27 cellular contexts compared by ENCODE assay signal in the genomic region with DNA sequence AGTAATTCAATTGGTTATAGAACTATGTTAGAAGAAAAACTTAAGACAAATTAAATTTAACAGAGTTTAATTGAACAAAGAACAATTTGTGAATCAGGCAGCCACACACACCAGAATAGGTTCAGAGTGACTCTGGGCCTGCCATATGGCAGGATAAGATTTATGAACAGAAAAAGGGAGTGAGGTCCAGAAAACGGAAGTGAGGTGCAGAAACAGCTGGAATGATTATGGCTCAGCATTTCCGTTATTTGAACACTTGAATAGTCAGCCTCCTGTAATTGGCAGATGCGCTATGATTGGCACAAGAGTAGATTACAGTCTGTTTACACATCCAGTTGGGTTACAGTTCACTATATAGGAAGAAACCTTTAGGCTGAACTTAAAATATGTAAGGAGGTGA.
DNase-seq lines count a peak whose midpoint lies in the region; FAIRE-seq and TF ChIP-seq lines count a peak whose summit lies in the region.
"Had no signal": no experiment of that assay in that cellular context is flagged by ENCODE, and none has a peak within 500 bp of the region (broad histone marks: within the 10 kb centered on the region; RNA-seq: fewer than 3 reads in every experiment).

No MANE protein-coding gene starts in this region.

- H3K27me3 ChIP-seq in endothelial cell of umbilical vein (ENCODE audit: control insufficient read depth in 2 of 2, insufficient read depth in 2 of 2, low read length in 2 of 2): no peaks in the 10 kb centered on the region
- H3K27me3 ChIP-seq: BLaER1 treated with 17β-estradiol and CSF1 and Interleukin-3, amounts not matched to agents 10 nM and 100 nM; pancreas; Peyer's patch; tibial nerve had no signal

- no peak overlapping the region for H3K9ac ChIP-seq in endothelial cell of umbilical vein (replicated peaks; ENCODE audit: extremely low read depth, insufficient read depth, low read length)
- H3K9ac ChIP-seq: BLaER1 treated with 17β-estradiol and CSF1 and Interleukin-3, amounts not matched to agents 10 nM and 100 nM had no signal

- no peak overlapping the region for H3K4me3 ChIP-seq in endothelial cell of umbilical vein (replicated peaks in 1 of 3; ENCODE audit: insufficient read depth in 1 of 3, low read depth in 1 of 3, low read length in 3 of 3)
- H3K4me3 ChIP-seq: BLaER1 treated with 17β-estradiol and CSF1 and Interleukin-3, amounts not matched to agents 10 nM and 100 nM; GM23338; pancreas; Peyer's patch; tibial nerve had no signal

- FAIRE-seq in GM12892 (lab: Jason Lieb, UNC) (peak; percentile 9), endothelial cell of umbilical vein (lab: Jason Lieb, UNC) (no peak)
- FAIRE-seq: colon, G401.6, pancreas had no signal

- BruUV-seq in endothelial cell of umbilical vein (replicated peaks; lab: Mats Ljungman, UMichigan): no TSS peak

- no peak overlapping the region for H3K4me2 ChIP-seq in endothelial cell of umbilical vein (ENCODE audit: insufficient read depth, low read length)
- H3K4me2 ChIP-seq: GM23338 had no signal

- no peak for TF ChIP-seq CTCF in endothelial cell of umbilical vein (IDR thresholded peaks at IDR 0.05; ENCODE audit: extremely low read depth in 1 of 2, insufficient read depth in 1 of 2, low read depth in 1 of 2, low read length in 2 of 2)

- DNase-seq in GM12892 (ENCODE audit: insufficient read length) (no peak), KBM-7 (peak; percentile 63), OCI-M1 (lab: John Stamatoyannopoulos, UW) (peak; percentile 67), endothelial cell of umbilical vein (ENCODE audit: low read depth, low spot score) (peak; percentile 76), NCI-H1092 (lab: John Stamatoyannopoulos, UW) (no peak), GDM1 (lab: John Stamatoyannopoulos, UW) (no peak), NCI-H187 (lab: John Stamatoyannopoulos, UW) (no peak)
- DNase-seq: activated CD4-positive, alpha-beta T cell treated with anti-CD3 and anti-CD28 coated beads, Interleukin-2, amount 10 ng/mL, durations not matched to agents 7 days and 5 days; activated effector memory CD4-positive, alpha-beta T cell treated with anti-CD3 and anti-CD28 coated beads, Interleukin-2, amount 50 U/mL, for 16 hours; activated T-cell treated with anti-CD3 and anti-CD28 coated beads, Interleukin-2, amount 50 U/mL, for 1 hour; aorta; COR-L47; effector memory CD4-positive, alpha-beta T cell; erythroblast; glutamatergic neuron; IMR-90; mesenchymal stem cell; NCI-H2081 treated with DMSO at 0.1 percent for 48 hours; pancreas; Peyer's patch; SHP77 treated with DMSO at 0.1 percent for 48 hours; stimulated activated CD4-positive, alpha-beta T cell treated with anti-CD3 and anti-CD28 coated beads, Interleukin-15, amount 100 ng/mL, for 24 hours had no signal

- no peaks in the 10 kb centered on the region for H3K79me2 ChIP-seq in endothelial cell of umbilical vein (ENCODE audit: control insufficient read depth, insufficient read depth, low read length)

- TF ChIP-seq POLR2A in GM12892 (IDR thresholded peaks at IDR 0.05; ENCODE audit: low read depth, low read length): no peak
- TF ChIP-seq POLR2A in endothelial cell of umbilical vein (IDR thresholded peaks at IDR 0.05; ENCODE audit: low read depth, low read length): no peak

- H3K9me3 ChIP-seq in endothelial cell of umbilical vein (replicated peaks; ENCODE audit: control insufficient read depth, insufficient read depth, low read length): no peaks in the 10 kb centered on the region
- H3K9me3 ChIP-seq: BLaER1 treated with 17β-estradiol and CSF1 and Interleukin-3, amounts not matched to agents 10 nM and 100 nM; pancreas; Peyer's patch; tibial nerve had no signal

- H2AFZ ChIP-seq in endothelial cell of umbilical vein (ENCODE audit: low read depth, low read length): no peak overlapping the region
- H2AFZ ChIP-seq: GM23338 had no signal

- no peaks in the 10 kb centered on the region for H3K36me3 ChIP-seq in endothelial cell of umbilical vein (ENCODE audit: control insufficient read depth in 2 of 2, extremely low read depth in 1 of 2, insufficient read depth in 2 of 2, low read length in 2 of 2)
- H3K36me3 ChIP-seq: BLaER1 treated with 17β-estradiol and CSF1 and Interleukin-3, amounts not matched to agents 10 nM and 100 nM; pancreas; Peyer's patch; tibial nerve had no signal

- H3K27ac ChIP-seq in endothelial cell of umbilical vein (ENCODE audit: insufficient read depth, low read depth, low read length): no peak overlapping the region
- H3K27ac ChIP-seq: BLaER1 treated with 17β-estradiol and CSF1 and Interleukin-3, amounts not matched to agents 10 nM and 100 nM; pancreas; Peyer's patch; tibial nerve had no signal

- no peaks in the 10 kb centered on the region for H4K20me1 ChIP-seq in endothelial cell of umbilical vein (replicated peaks; ENCODE audit: control insufficient read depth, extremely low read depth, insufficient read depth, low read length)
- H4K20me1 ChIP-seq: BLaER1 treated with 17β-estradiol and CSF1 and Interleukin-3, amounts not matched to agents 10 nM and 100 nM had no signal

- in situ Hi-C loops in KBM-7 (cut with MboI; ENCODE audit: low pct_unique_long_range_greater_than_20kb, low sequenced_read_pairs): no loop called here

- POLR2A ChIA-PET in endothelial cell of umbilical vein (lab: Charles Lee): interaction anchor here (0.6 kb wide), 1 partner anchor 789 kb away, joined by 3 read pairs; no protein-coding TSS in a partner anchor

- CTCF ChIA-PET in endothelial cell of umbilical vein (lab: Charles Lee): interaction anchor here (1.0 kb wide), 1 partner anchor 24 kb away, joined by 3 read pairs; no protein-coding TSS in a partner anchor

- H3K9me1 ChIP-seq in endothelial cell of umbilical vein (replicated peaks; ENCODE audit: control insufficient read depth, extremely low read depth, insufficient read depth, low read length): no peaks in the 10 kb centered on the region

- intact Hi-C loops in endothelial cell of umbilical vein (cut with micrococcal nuclease): no loop called here

- peaks cover 2% of the 10 kb centered on the region for H3K4me1 ChIP-seq in endothelial cell of umbilical vein (ENCODE audit: control insufficient read depth, extremely low read depth, insufficient read depth, low read length)
- H3K4me1 ChIP-seq: pancreas, Peyer's patch, tibial nerve had no signal

- dilution Hi-C loops in endothelial cell of umbilical vein (cut with MboI; ENCODE audit: extremely low pct_ligation_motif_present, low sequenced_read_pairs): no loop called here

TF ChIP-seq in endothelial cell of umbilical vein, 7 proteins besides CTCF, POLR2A, EP300 and RAD21:
- TF ChIP-seq JUN (IDR thresholded peaks at IDR 0.05; ENCODE audit: borderline replicate concordance, insufficient read depth, insufficient read length, low read depth): peak; percentile 30
- no peak for TF ChIP-seq POLR2AphosphoS5 (IDR thresholded peaks at IDR 0.05; ENCODE audit: insufficient read depth, low read depth, low read length)
- TF ChIP-seq FOS (IDR thresholded peaks at IDR 0.05; ENCODE audit: borderline replicate concordance, insufficient read depth, low read length): peak; percentile 7
- no peak for TF ChIP-seq GATA2 (IDR thresholded peaks at IDR 0.05; ENCODE audit: insufficient read depth, insufficient read length, low read depth, low read length)
- no peak for TF ChIP-seq EZH2 (IDR thresholded peaks at IDR 0.05; ENCODE audit: borderline replicate concordance, low read depth, low read length, severe bottlenecking)
- no peak for TF ChIP-seq MAX (IDR thresholded peaks at IDR 0.05; ENCODE audit: insufficient read depth, insufficient read length)

Comparison
In these comparisons a context has a peak if more than half of its experiments do, and no peak if none do; other contexts are left out.
1. DNase-seq: peak in KBM-7 (single experiment), OCI-M1 (single experiment) and endothelial cell of umbilical vein (single experiment); none in GM12892 (single experiment), NCI-H1092 (single experiment), GDM1 (single experiment) and NCI-H187 (0 of 2).